In genomic region chr17:77717941-77718668, GRCh38 we compare ENCODE assay signal across 18 cellular contexts.
DNase-seq lines count a peak whose midpoint lies in the region; ATAC-seq, FAIRE-seq and TF ChIP-seq lines count a peak whose summit lies in the region.
"Had no signal": no experiment of that assay in that cellular context is flagged by ENCODE, and none has a peak within 500 bp of the region (broad histone marks: within the 10 kb centered on the region; RNA-seq: fewer than 3 reads in every experiment).

No MANE protein-coding gene starts in this region.

- POLR2A ChIA-PET in activated CD4-positive, alpha-beta T cell treated with anti-CD3 and anti-CD28 coated beads for 36 hours (lab: Charles Lee) = no interaction called here
- POLR2A ChIA-PET in H1 (lab: Charles Lee; ENCODE audit: partially characterized antibody) = no interaction called here

- H3K79me2 ChIP-seq in H1 (ENCODE audit: control insufficient read depth in 1 of 2, insufficient read depth in 2 of 2, low read length in 2 of 2) (no peaks in the 10 kb centered on the region), neural progenitor cell (ENCODE audit: low read depth) (no peaks in the 10 kb centered on the region), smooth muscle cell (ENCODE audit: low read depth) (no peaks in the 10 kb centered on the region)

- no peak overlapping the region for H2BK20ac ChIP-seq in H1 (ENCODE audit: low read length)

- H2AK5ac ChIP-seq in H1 (ENCODE audit: low read depth, low read length) = peak overlapping the region; percentile 91

- ATAC-seq in activated CD4-positive, alpha-beta T cell treated with anti-CD3 and anti-CD28 coated beads for 36 hours = no peak
- ATAC-seq in HG03045 (IDR thresholded peaks at IDR 0.05; ENCODE audit: unreplicated experiment) = no peak

- in situ Hi-C loops in HAP-1 (cut with MboI; ENCODE audit: low sequenced_read_pairs) = no loop called here

- H3K36me3 ChIP-seq in HAP-1 (replicated peaks) (no peaks in the 10 kb centered on the region), H1 (ENCODE audit: control insufficient read depth in 2 of 4, insufficient read depth in 4 of 4, low read length in 3 of 4) (no peaks in the 10 kb centered on the region), neural progenitor cell (peaks cover 3% of the 10 kb centered on the region), smooth muscle cell (ENCODE audit: low read depth) (no peaks in the 10 kb centered on the region)
- H3K36me3 ChIP-seq: BLaER1 treated with 17β-estradiol and CSF1 and Interleukin-3, amounts not matched to agents 10 nM and 100 nM had no signal

- H4K91ac ChIP-seq in H1 (replicated peaks; ENCODE audit: insufficient read length, low read length) = peak overlapping the region; percentile 76

- no peaks in the 10 kb centered on the region for H3K27me3 ChIP-seq in HAP-1 (ENCODE audit: low read depth)
- no peaks in the 10 kb centered on the region; a peak in 1 of 7 replicates for H3K27me3 ChIP-seq in H1 (replicated peaks in 1 of 4; ENCODE audit: control insufficient read depth in 3 of 4, extremely low read depth in 1 of 4, insufficient read depth in 3 of 4, low read length in 3 of 4)
- no peaks in the 10 kb centered on the region for H3K27me3 ChIP-seq in neural progenitor cell
- no peaks in the 10 kb centered on the region for H3K27me3 ChIP-seq in smooth muscle cell (ENCODE audit: low read depth)
- H3K27me3 ChIP-seq: BLaER1 treated with 17β-estradiol and CSF1 and Interleukin-3, amounts not matched to agents 10 nM and 100 nM had no signal

- H3K9me3 ChIP-seq in HAP-1 (peaks cover 4% of the 10 kb centered on the region; the same call in 1 of the 2 replicates), H1 (ENCODE audit: insufficient read depth in 2 of 2, low read depth in 1 of 2, low read length in 1 of 2) (peaks cover 3 to 8% of the 10 kb centered on the region in 2 experiments; a peak in 2 of 4 replicates), neural progenitor cell (ENCODE audit: low read depth) (peaks cover 12% of the 10 kb centered on the region), smooth muscle cell (replicated peaks; ENCODE audit: low read depth) (no peaks in the 10 kb centered on the region)

- H3K4me1 Mint-ChIP-seq in activated CD4-positive, alpha-beta T cell treated with anti-CD3 and anti-CD28 coated beads, Interleukin-2, amount 10 ng/mL, durations not matched to agents 24 days and 14 days = no peaks in the 10 kb centered on the region
- H3K4me1 Mint-ChIP-seq in activated CD4-positive, alpha-beta T cell treated with anti-CD3 and anti-CD28 coated beads for 36 hours = no peaks in the 10 kb centered on the region
- peaks cover 16% of the 10 kb centered on the region for H3K4me1 Mint-ChIP-seq in neural progenitor cell

- no peak overlapping the region for H3K56ac ChIP-seq in H1 (replicated peaks; ENCODE audit: insufficient read length, low read depth, low read length)

- no peak overlapping the region for H3K18ac ChIP-seq in H1 (ENCODE audit: extremely low read depth, low read length)

- peaks cover 32% of the 10 kb centered on the region for H3K27me3 Mint-ChIP-seq in activated CD4-positive, alpha-beta T cell treated with anti-CD3 and anti-CD28 coated beads, Interleukin-2, amount 10 ng/mL, durations not matched to agents 24 days and 14 days
- peaks cover 2% of the 10 kb centered on the region for H3K27me3 Mint-ChIP-seq in activated CD4-positive, alpha-beta T cell treated with anti-CD3 and anti-CD28 coated beads for 36 hours
- H3K27me3 Mint-ChIP-seq in neural progenitor cell (ENCODE audit: insufficient read depth, low read depth) = peaks cover 19% of the 10 kb centered on the region

- H3K9ac ChIP-seq in H1 (replicated peaks in 1 of 4; ENCODE audit: extremely low read depth in 1 of 4, low read depth in 3 of 4, low read length in 3 of 4) (no peak overlapping the region), neural progenitor cell (no peak overlapping the region), smooth muscle cell (ENCODE audit: low read depth) (no peak overlapping the region)
- H3K9ac ChIP-seq: BLaER1 treated with 17β-estradiol and CSF1 and Interleukin-3, amounts not matched to agents 10 nM and 100 nM had no signal

- peaks cover 19% of the 10 kb centered on the region for H3K9me3 Mint-ChIP-seq in activated CD4-positive, alpha-beta T cell treated with anti-CD3 and anti-CD28 coated beads, Interleukin-2, amount 10 ng/mL, durations not matched to agents 24 days and 14 days
- peaks cover 13% of the 10 kb centered on the region for H3K9me3 Mint-ChIP-seq in activated CD4-positive, alpha-beta T cell treated with anti-CD3 and anti-CD28 coated beads for 36 hours (ENCODE audit: low read depth)
- peaks cover 39% of the 10 kb centered on the region for H3K9me3 Mint-ChIP-seq in neural progenitor cell

- H4K20me1 ChIP-seq in H1 (replicated peaks in 1 of 2; ENCODE audit: control insufficient read depth in 1 of 2, insufficient read depth in 2 of 2, low read length in 2 of 2) (peaks cover 0 to 8% of the 10 kb centered on the region in 2 experiments), neural progenitor cell (ENCODE audit: low read depth) (no peaks in the 10 kb centered on the region), smooth muscle cell (ENCODE audit: low read depth) (no peaks in the 10 kb centered on the region)
- H4K20me1 ChIP-seq: BLaER1 treated with 17β-estradiol and CSF1 and Interleukin-3, amounts not matched to agents 10 nM and 100 nM had no signal

- CTCF ChIA-PET in activated CD4-positive, alpha-beta T cell treated with anti-CD3 and anti-CD28 coated beads for 36 hours (lab: Charles Lee) = no interaction called here
- CTCF ChIA-PET in H1 (lab: Charles Lee; ENCODE audit: partially characterized antibody) = interaction anchor here (0.6 kb wide), 1 partner anchor 138 kb away, joined by 3 read pairs; no protein-coding TSS in a partner anchor

- H3K23me2 ChIP-seq in H1 (ENCODE audit: low read depth, low read length) = peaks cover 3% of the 10 kb centered on the region; the same call in 1 of the 2 replicates

- H3K4me1 ChIP-seq in HAP-1 = peaks cover 19% of the 10 kb centered on the region
- peaks cover 0 to 5% (median 2%) of the 10 kb centered on the region in 4 experiments; a peak in 5 of 7 replicates for H3K4me1 ChIP-seq in H1 (replicated peaks in 1 of 4; ENCODE audit: control insufficient read depth in 3 of 4, insufficient read depth in 4 of 4, low read length in 3 of 4)
- peaks cover 16% of the 10 kb centered on the region for H3K4me1 ChIP-seq in neural progenitor cell
- H3K4me1 ChIP-seq in smooth muscle cell (ENCODE audit: low read depth) = peaks cover 9% of the 10 kb centered on the region

- TF ChIP-seq RAD21 in H1 (IDR thresholded peaks at IDR 0.05 in 1 of 2, conservative IDR thresholded peaks at IDR 0.05 in 1 of 2; ENCODE audit: low read depth in 2 of 2, low read length in 2 of 2) = no peak

- H3K27ac Mint-ChIP-seq in activated CD4-positive, alpha-beta T cell treated with anti-CD3 and anti-CD28 coated beads, Interleukin-2, amount 10 ng/mL, durations not matched to agents 24 days and 14 days = no peak overlapping the region
- H3K27ac Mint-ChIP-seq in activated CD4-positive, alpha-beta T cell treated with anti-CD3 and anti-CD28 coated beads for 36 hours = no peak overlapping the region
- peak overlapping the region; percentile 47 for H3K27ac Mint-ChIP-seq in neural progenitor cell
- H3K27ac Mint-ChIP-seq: IgD-negative memory B cell had no signal

- peak overlapping the region; percentile 59 for H3K23ac ChIP-seq in H1 (ENCODE audit: insufficient read length)

- DNase-seq in activated CD4-positive, alpha-beta T cell treated with anti-CD3 and anti-CD28 coated beads, Interleukin-2, amount 10 ng/mL, durations not matched to agents 24 days and 14 days = peak; percentile 25
- DNase-seq in activated CD4-positive, alpha-beta T cell treated with anti-CD3 and anti-CD28 coated beads for 36 hours = no peak
- DNase-seq in HAP-1 (ENCODE audit: low spot score in 2 of 2) = peak; percentile 68 to 88
- peak in 1 of 2 experiments; percentile 32 for DNase-seq in H1 (ENCODE audit: low read depth in 1 of 2, low spot score in 2 of 2)
- peak; percentile 85 for DNase-seq in neural progenitor cell (ENCODE audit: low spot score)
- DNase-seq in smooth muscle cell (lab: John Stamatoyannopoulos, UW; ENCODE audit: unreplicated experiment) = no peak
- no peak for DNase-seq in stimulated activated naive CD4-positive, alpha-beta T cell (lab: John Stamatoyannopoulos, UW)
- DNase-seq: DMS153, EL, HCEC 1CT, NCI-H1436 treated with DMSO at 0.1 percent for 48 hours, NCI-H2081, NCI-H510A treated with DMSO at 0.1 percent for 48 hours, SHP77 treated with DMSO at 0.1 percent for 48 hours had no signal

- H2BK5ac ChIP-seq in H1 (ENCODE audit: low read depth, low read length) = peak overlapping the region; percentile 75; the same call in 1 of the 2 replicates

- H2BK120ac ChIP-seq in H1 (replicated peaks; ENCODE audit: low read depth, low read length) = no peak overlapping the region

- H3K14ac ChIP-seq in H1 (ENCODE audit: insufficient read length) = peak overlapping the region; percentile 31

- peak overlapping the region; percentile 88 for H2BK15ac ChIP-seq in H1 (ENCODE audit: low read length)

- no peaks in the 10 kb centered on the region for H3K36me3 Mint-ChIP-seq in activated CD4-positive, alpha-beta T cell treated with anti-CD3 and anti-CD28 coated beads, Interleukin-2, amount 10 ng/mL, durations not matched to agents 24 days and 14 days (ENCODE audit: low read depth)
- H3K36me3 Mint-ChIP-seq in activated CD4-positive, alpha-beta T cell treated with anti-CD3 and anti-CD28 coated beads for 36 hours (ENCODE audit: low read depth) = no peaks in the 10 kb centered on the region
- no peaks in the 10 kb centered on the region for H3K36me3 Mint-ChIP-seq in neural progenitor cell

- intact Hi-C loops in activated CD4-positive, alpha-beta T cell treated with anti-CD3 and anti-CD28 coated beads, Interleukin-2, amount 10 ng/mL, durations not matched to agents 24 days and 14 days (cut with micrococcal nuclease) = no loop called here
- intact Hi-C loops in activated CD4-positive, alpha-beta T cell treated with anti-CD3 and anti-CD28 coated beads for 36 hours (cut with DNase I, micrococcal nuclease) = no loop called here

- no peak for TF ChIP-seq POLR2A in H1 (IDR thresholded peaks at IDR 0.05; ENCODE audit: control extremely low read depth in 1 of 2, low read depth in 2 of 2, low read length in 2 of 2)

- H3K4me3 Mint-ChIP-seq in activated CD4-positive, alpha-beta T cell treated with anti-CD3 and anti-CD28 coated beads, Interleukin-2, amount 10 ng/mL, durations not matched to agents 24 days and 14 days = no peak overlapping the region
- H3K4me3 Mint-ChIP-seq in activated CD4-positive, alpha-beta T cell treated with anti-CD3 and anti-CD28 coated beads for 36 hours = no peak overlapping the region
- peak overlapping the region; percentile 19 for H3K4me3 Mint-ChIP-seq in neural progenitor cell
- H3K4me3 Mint-ChIP-seq: IgD-negative memory B cell had no signal

- no peaks in the 10 kb centered on the region for H3K79me1 ChIP-seq in H1 (ENCODE audit: low read depth, low read length)

- TF ChIP-seq EP300 in H1 (IDR thresholded peaks at IDR 0.05; ENCODE audit: borderline replicate concordance in 1 of 2, low read depth in 2 of 2, low read length in 2 of 2) = no peak

- no peak overlapping the region for H3K27ac ChIP-seq in H1 (ENCODE audit: low read depth, low read length)
- peak overlapping the region; percentile 84 for H3K27ac ChIP-seq in neural progenitor cell
- H3K27ac ChIP-seq in smooth muscle cell (ENCODE audit: low read depth) = no peak overlapping the region
- H3K27ac ChIP-seq: BLaER1 treated with 17β-estradiol and CSF1 and Interleukin-3, amounts not matched to agents 10 nM and 100 nM had no signal

- TF ChIP-seq CTCF in H1 (IDR thresholded peaks at IDR 0.05; ENCODE audit: control extremely low read depth in 1 of 3, insufficient read depth in 1 of 3, low read depth in 1 of 3, low read length in 3 of 3) = no peak
- TF ChIP-seq CTCF in neural progenitor cell (IDR thresholded peaks at IDR 0.05) = no peak
- TF ChIP-seq CTCF in smooth muscle cell (IDR thresholded peaks at IDR 0.05; ENCODE audit: borderline replicate concordance, insufficient read depth, poor library complexity, severe bottlenecking) = no peak

- H2BK12ac ChIP-seq in H1 (ENCODE audit: low read depth, low read length) = peak overlapping the region; percentile 96; the same call in 1 of the 2 replicates

- H3K4ac ChIP-seq in H1 (replicated peaks; ENCODE audit: insufficient read length, low read depth, low read length) = peak overlapping the region; percentile 90

- H3K4me3 ChIP-seq in HAP-1 (no peak overlapping the region), H1 (ENCODE audit: extremely low read depth in 1 of 4, insufficient read depth in 2 of 4, low read depth in 3 of 4, low read length in 4 of 4) (no peak overlapping the region), neural progenitor cell (no peak overlapping the region), smooth muscle cell (no peak overlapping the region)
- H3K4me3 ChIP-seq: BLaER1 treated with 17β-estradiol and CSF1 and Interleukin-3, amounts not matched to agents 10 nM and 100 nM had no signal

- H4K5ac ChIP-seq in H1 (ENCODE audit: insufficient read length, low read depth, low read length) = peak overlapping the region; percentile 9

- WGBS in H1 (ENCODE audit: extremely low coverage in 1 of 2, insufficient coverage in 1 of 2, insufficient read length in 1 of 2, insufficient replicate concordance in 2 of 2, low coverage in 1 of 2, low lambda C conversion rate in 2 of 2, missing lambda C conversion rate in 1 of 2), 2 experiments = 89% methylated on average over 11 of the region's 11 CpGs; no CpG with 5 or more reads in 1 of the 2 experiments
- 92% methylated on average over 11 of the region's 11 CpGs for WGBS in smooth muscle cell (ENCODE audit: low lambda C conversion rate)

- peak overlapping the region; percentile 36; the same call in 1 of the 2 replicates for H4K8ac ChIP-seq in H1 (ENCODE audit: extremely low read depth, insufficient read depth, low read length)

- H3F3A ChIP-seq in neural progenitor cell (ENCODE audit: low read depth) (peaks cover 37% of the 10 kb centered on the region), smooth muscle cell (ENCODE audit: low read depth) (no peaks in the 10 kb centered on the region)

- no peak overlapping the region for H2AFZ ChIP-seq in H1 (ENCODE audit: low read length)
- no peak overlapping the region for H2AFZ ChIP-seq in neural progenitor cell (replicated peaks)
- no peak overlapping the region for H2AFZ ChIP-seq in smooth muscle cell (ENCODE audit: low read depth)

- no peak for FAIRE-seq in H1 (lab: Jason Lieb, UNC)
- FAIRE-seq: RCC 7860 had no signal

- no peak overlapping the region for H3K4me2 ChIP-seq in H1 (ENCODE audit: insufficient read depth in 1 of 2, low read depth in 2 of 2, low read length in 2 of 2)
- peak overlapping the region; percentile 57 for H3K4me2 ChIP-seq in neural progenitor cell
- no peak overlapping the region for H3K4me2 ChIP-seq in smooth muscle cell
- H3K4me2 ChIP-seq: BLaER1 treated with 17β-estradiol and CSF1 and Interleukin-3, amounts not matched to agents 10 nM and 100 nM had no signal

Comparison
In these comparisons a context has a peak if more than half of its experiments do, and no peak if none do; other contexts are left out.
1. DNase-seq: peak in activated CD4-positive, alpha-beta T cell treated with anti-CD3 and anti-CD28 coated beads, Interleukin-2, amount 10 ng/mL, durations not matched to agents 24 days and 14 days (single experiment), HAP-1 (2 of 2) and neural progenitor cell (single experiment); none in activated CD4-positive, alpha-beta T cell treated with anti-CD3 and anti-CD28 coated beads for 36 hours (single experiment), smooth muscle cell (single experiment) and stimulated activated naive CD4-positive, alpha-beta T cell (0 of 6).